8 cellular contexts compared by ENCODE assay signal in the genomic region with DNA sequence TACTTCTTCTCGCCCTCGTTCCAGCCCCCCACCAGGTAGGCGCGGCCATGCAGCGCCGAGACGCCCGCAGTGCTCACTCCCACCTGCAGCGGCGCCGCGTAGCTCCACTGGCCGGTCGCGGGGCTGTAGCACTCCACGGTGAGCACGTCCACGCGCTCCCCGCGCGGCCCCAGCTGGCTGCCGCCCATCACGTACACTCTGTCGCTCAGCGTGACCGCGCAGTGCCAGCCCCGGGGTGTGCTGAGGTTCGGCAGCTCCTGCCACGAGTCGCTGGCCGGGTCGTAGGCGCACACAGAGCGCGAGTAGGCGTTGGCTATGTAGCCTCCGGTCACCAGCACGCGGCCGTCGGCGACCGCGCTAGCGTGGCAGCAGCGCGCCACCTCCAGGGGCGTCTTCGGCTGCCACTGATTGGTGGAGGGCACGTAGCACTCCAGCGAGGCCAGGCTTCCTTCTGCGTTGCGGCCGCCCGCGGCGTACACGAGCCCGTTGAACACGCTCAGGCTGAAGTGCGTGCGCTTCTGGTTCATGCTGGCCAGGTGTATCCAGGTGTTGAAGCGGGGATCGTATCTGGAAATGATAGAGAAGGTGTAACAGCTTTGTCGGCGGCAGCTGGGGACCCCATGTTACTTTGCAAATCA. TPM values are rescaled to one million over a fixed set of nuclear protein-coding genes. Genes with fewer than 3 reads are reported as not detected.
A peak's percentile ranks its signal among the peaks of the same experiment; 100 is the strongest.
DNase-seq lines count a peak whose midpoint lies in the region; ATAC-seq and TF ChIP-seq lines count a peak whose summit lies in the region.

No MANE protein-coding gene starts in this region.

- peak overlapping the region; percentile 48 for H3K4me3 ChIP-seq in A673 (ENCODE audit: low read depth, low read length, poor library complexity, severe bottlenecking)
- peak overlapping the region; percentile 75 for H3K4me3 ChIP-seq in coronary artery
- peak overlapping the region; percentile 50 to 52 for H3K4me3 ChIP-seq in left lung

- peak; percentile 79 for DNase-seq in A673 (ENCODE audit: low spot score)
- DNase-seq in NCI-H2227 (lab: John Stamatoyannopoulos, UW; ENCODE audit: unreplicated experiment): peak; percentile 66
- DNase-seq in activated CD4-positive, alpha-beta T cell treated with anti-CD3 and anti-CD28 coated beads for 36 hours: peak; percentile 87
- DNase-seq in coronary artery (ENCODE audit: low spot score): no peak
- DNase-seq in left lung: peak; percentile 79 to 94
- DNase-seq in stimulated activated CD4-positive, alpha-beta T cell treated with anti-CD3 and anti-CD28 coated beads, Interleukin-2, amount 100 ng/mL, for 24 hours: peak; percentile 74 to 78

- no peaks in the 10 kb centered on the region for H3K27me3 Mint-ChIP-seq in activated CD4-positive, alpha-beta T cell treated with anti-CD3 and anti-CD28 coated beads for 36 hours

- H3K27me3 ChIP-seq in A673 (replicated peaks; ENCODE audit: insufficient read depth, low read depth, low read length, poor library complexity) (peaks cover 21% of the 10 kb centered on the region), left lung (peaks cover 0 to 50% of the 10 kb centered on the region in 2 donors)

- peak overlapping the region; percentile 82 for H3K27ac Mint-ChIP-seq in activated CD4-positive, alpha-beta T cell treated with anti-CD3 and anti-CD28 coated beads for 36 hours

- no peaks in the 10 kb centered on the region for H3K9me3 Mint-ChIP-seq in activated CD4-positive, alpha-beta T cell treated with anti-CD3 and anti-CD28 coated beads for 36 hours (ENCODE audit: low read depth)

- peaks cover 28% of the 10 kb centered on the region for H3K4me1 Mint-ChIP-seq in activated CD4-positive, alpha-beta T cell treated with anti-CD3 and anti-CD28 coated beads for 36 hours

- peak overlapping the region; percentile 81 for H3K4me3 Mint-ChIP-seq in activated CD4-positive, alpha-beta T cell treated with anti-CD3 and anti-CD28 coated beads for 36 hours

- H3K27ac ChIP-seq in A673 (ENCODE audit: low read depth, low read length, poor library complexity, severe bottlenecking): no peak overlapping the region
- no peak overlapping the region for H3K27ac ChIP-seq in coronary artery
- peak overlapping the region in 1 of 2 donors; percentile 59 for H3K27ac ChIP-seq in left lung

- no peaks in the 10 kb centered on the region for H3K4me1 ChIP-seq in A673 (ENCODE audit: insufficient read depth, low read length, poor library complexity, severe bottlenecking)
- H3K4me1 ChIP-seq in left lung: peaks cover 6 to 21% of the 10 kb centered on the region in 2 donors

- CTCF ChIA-PET in A673 (lab: Charles Lee): interaction anchor here (0.5 to 1.6 kb wide), 2 partner anchors 82 to 159 kb away, joined by 3 to 9 read pairs; no protein-coding TSS in a partner anchor
- CTCF ChIA-PET in activated CD4-positive, alpha-beta T cell treated with anti-CD3 and anti-CD28 coated beads for 36 hours (lab: Charles Lee): interaction anchor here (0.6 to 4.5 kb wide), 21 partner anchors 8 to 159 kb away, joined by 3 to 47 read pairs (median 4); no protein-coding TSS in a partner anchor

- H3K36me3 ChIP-seq in A673 (ENCODE audit: insufficient read depth, low read length, poor library complexity, severe bottlenecking) (no peaks in the 10 kb centered on the region), left lung (no peaks in the 10 kb centered on the region)

- POLR2A ChIA-PET in A673 (lab: Charles Lee; ENCODE audit: low non-redundant PET): no interaction called here
- POLR2A ChIA-PET in activated CD4-positive, alpha-beta T cell treated with anti-CD3 and anti-CD28 coated beads for 36 hours (lab: Charles Lee): no interaction called here

- no peaks in the 10 kb centered on the region for H3K36me3 Mint-ChIP-seq in activated CD4-positive, alpha-beta T cell treated with anti-CD3 and anti-CD28 coated beads for 36 hours (ENCODE audit: low read depth)

- no TSS peak for BruUV-seq in A673 (replicated peaks; lab: Mats Ljungman, UMichigan)

- H3K9me3 ChIP-seq in A673 (ENCODE audit: low read depth, low read length, poor library complexity, severe bottlenecking) (no peaks in the 10 kb centered on the region), left lung (no peaks in the 10 kb centered on the region)

- intact Hi-C loops in A673 (cut with micrococcal nuclease; ENCODE audit: unreplicated experiment) (loop anchor here (1.0 to 2.0 kb wide), 3 partner anchors 104 to 159 kb away; a partner anchor contains a TSS), left lung (cut with DNase I) (loop anchor here in 1 of 2 donors (5.0 to 10.0 kb wide), 2 partner anchors 107 to 155 kb away; a partner anchor contains a TSS)
- intact Hi-C loops in activated CD4-positive, alpha-beta T cell treated with anti-CD3 and anti-CD28 coated beads for 36 hours (cut with DNase I, micrococcal nuclease): loop anchor here (1.0 to 5.0 kb wide), 8 partner anchors 73 to 480 kb away; a partner anchor contains a TSS

- TF ChIP-seq CTCF in A673 (conservative IDR thresholded peaks at IDR 0.05; ENCODE audit: low read depth, low read length) (peak; percentile 45), coronary artery (IDR thresholded peaks at IDR 0.05) (no peak), left lung (IDR thresholded peaks at IDR 0.05) (peak in 1 of 2 donors; percentile 41)

- ATAC-seq in GM18519 (IDR thresholded peaks at IDR 0.05; ENCODE audit: low FRiP score, unreplicated experiment) (peak; percentile 74), HG03066 (IDR thresholded peaks at IDR 0.05; ENCODE audit: low read depth, unreplicated experiment) (peak; percentile 64), left lung (peak; percentile 97)
- peak; percentile 95 for ATAC-seq in activated CD4-positive, alpha-beta T cell treated with anti-CD3 and anti-CD28 coated beads for 36 hours

RNA-seq across cellular contexts. Expression of a gene that starts 13.7 kb away (rescaled TPM):
- total RNA-seq in A673 (2021) (0.11 TPM in 2 replicates), left lung (under 1 TPM; 0.29 to 0.35 TPM)
- under 1 TPM; 0.18 to 0.23 TPM for total RNA-seq in activated CD4-positive, alpha-beta T cell treated with anti-CD3 and anti-CD28 coated beads for 36 hours
